8 cellular contexts compared by ENCODE assay signal in the genomic region with DNA sequence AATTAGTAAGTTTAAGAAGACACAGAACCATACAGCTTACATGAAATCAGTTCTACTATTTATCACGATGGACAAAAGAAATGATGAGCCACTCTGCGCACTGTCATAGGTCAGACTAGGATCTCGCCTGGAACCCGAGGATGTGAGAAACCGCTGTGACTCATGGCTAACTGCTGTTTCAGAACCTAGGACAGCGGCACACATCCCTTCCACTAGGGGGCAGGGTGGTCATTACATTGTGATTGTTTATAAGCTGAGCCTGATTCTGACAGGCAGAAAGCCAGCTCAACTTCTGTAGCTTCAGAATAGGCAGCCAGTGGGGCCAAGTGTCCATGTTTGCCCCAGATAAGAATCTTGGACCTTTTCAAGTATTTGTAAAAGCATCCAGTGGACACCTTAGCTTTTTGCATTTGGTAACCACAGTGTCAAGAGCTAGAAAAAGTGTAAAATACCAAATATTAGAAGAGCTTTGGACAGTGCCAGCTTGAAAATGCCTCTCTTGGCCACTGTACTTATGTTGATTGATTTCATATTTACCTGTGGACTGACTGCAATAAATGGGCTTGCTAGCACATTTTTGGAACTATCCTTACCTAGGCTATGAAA.
A peak's percentile ranks its signal among the peaks of the same experiment; 100 is the strongest.
DNase-seq lines count a peak whose midpoint lies in the region; TF ChIP-seq lines count a peak whose summit lies in the region.

No MANE protein-coding gene starts in this region.

- H3K4me2 ChIP-seq in GM23248 (ENCODE audit: unreplicated experiment): no peak overlapping the region
- no peak overlapping the region for H3K4me2 ChIP-seq in KMS-11

- H4K20me1 ChIP-seq in GM23248 (ENCODE audit: insufficient read depth) (no peaks in the 10 kb centered on the region), KMS-11 (ENCODE audit: insufficient read depth) (no peaks in the 10 kb centered on the region)

- H3K4me3 ChIP-seq in GM23248 (no peak overlapping the region), KMS-11 (IDR thresholded peaks at IDR 0.05; ENCODE audit: insufficient read depth, low read depth, low read length) (no peak overlapping the region), tibial nerve (no peak overlapping the region)

- H3K9me3 ChIP-seq in GM23248 (ENCODE audit: low read depth): no peaks in the 10 kb centered on the region
- H3K9me3 ChIP-seq in tibial nerve: no peaks in the 10 kb centered on the region

- no peaks in the 10 kb centered on the region for H3K9me3 Mint-ChIP-seq in activated T-helper 2 cell treated with anti-CD3 and anti-CD28 coated beads, Interferon-gamma antibody, Interleukin-2, Interleukin-4, amounts not matched to agents 10 μg/mL and 5 μg/mL and 100 μg/mL, durations not matched to agents 14 hours and 24 hours and 36 hours
- no peaks in the 10 kb centered on the region for H3K9me3 Mint-ChIP-seq in osteocyte (ENCODE audit: unreplicated experiment)

- DNase-seq in GM03348 (ENCODE audit: low spot score) (peak; percentile 82), GM23248 (peak; percentile 90), RPMI7951 (ENCODE audit: low read depth) (peak; percentile 81), foreskin melanocyte (peak; percentile 75), osteocyte (ENCODE audit: extremely low spot score, unreplicated experiment) (peak; percentile 89), tibial nerve (ENCODE audit: low spot score in 2 of 2) (peak; percentile 51 to 84)
- DNase-seq in activated T-helper 2 cell treated with anti-CD3 and anti-CD28 coated beads, Interferon-gamma antibody, Interleukin-2, Interleukin-4, amounts not matched to agents 10 μg/mL and 5 μg/mL and 100 μg/mL, durations not matched to agents 14 hours and 24 hours and 36 hours (ENCODE audit: low spot score): peak; percentile 68

- no peaks in the 10 kb centered on the region for H3K79me2 ChIP-seq in GM23248 (ENCODE audit: insufficient read depth)
- H3K79me2 ChIP-seq in KMS-11 (ENCODE audit: insufficient read depth, low read depth): no peaks in the 10 kb centered on the region

- TF ChIP-seq CTCF in KMS-11 (conservative IDR thresholded peaks at IDR 0.05; ENCODE audit: low read depth, low read length) (peak; percentile 80), osteocyte (IDR thresholded peaks at IDR 0.05) (peak; percentile 93), tibial nerve (IDR thresholded peaks at IDR 0.05) (peak; percentile 60 to 79 (median 73))

- no peaks in the 10 kb centered on the region for H3K27me3 ChIP-seq in GM23248 (replicated peaks; ENCODE audit: insufficient read depth)
- no peaks in the 10 kb centered on the region for H3K27me3 ChIP-seq in KMS-11 (ENCODE audit: insufficient read depth, low read depth)
- H3K27me3 ChIP-seq in tibial nerve: no peaks in the 10 kb centered on the region

- H3K9me2 ChIP-seq in GM23248 (ENCODE audit: insufficient read depth): no peaks in the 10 kb centered on the region

- H3K4me3 Mint-ChIP-seq in activated T-helper 2 cell treated with anti-CD3 and anti-CD28 coated beads, Interferon-gamma antibody, Interleukin-2, Interleukin-4, amounts not matched to agents 10 μg/mL and 5 μg/mL and 100 μg/mL, durations not matched to agents 14 hours and 24 hours and 36 hours (ENCODE audit: low read depth): no peak overlapping the region
- no peak overlapping the region for H3K4me3 Mint-ChIP-seq in osteocyte (ENCODE audit: unreplicated experiment)

- H3K4me1 ChIP-seq in GM23248 (ENCODE audit: insufficient read depth): no peaks in the 10 kb centered on the region
- no peaks in the 10 kb centered on the region for H3K4me1 ChIP-seq in KMS-11 (ENCODE audit: low read depth, poor library complexity, severe bottlenecking)
- no peaks in the 10 kb centered on the region for H3K4me1 ChIP-seq in tibial nerve

- H3K27ac ChIP-seq in GM23248 (no peak overlapping the region), KMS-11 (no peak overlapping the region), tibial nerve (no peak overlapping the region)

- H3F3A ChIP-seq in GM23248 (ENCODE audit: insufficient read depth): no peaks in the 10 kb centered on the region

- peaks cover 5% of the 10 kb centered on the region for H3K4me1 Mint-ChIP-seq in activated T-helper 2 cell treated with anti-CD3 and anti-CD28 coated beads, Interferon-gamma antibody, Interleukin-2, Interleukin-4, amounts not matched to agents 10 μg/mL and 5 μg/mL and 100 μg/mL, durations not matched to agents 14 hours and 24 hours and 36 hours (ENCODE audit: low read depth)
- H3K4me1 Mint-ChIP-seq in osteocyte (ENCODE audit: unreplicated experiment): no peaks in the 10 kb centered on the region

- H3K27me3 Mint-ChIP-seq in activated T-helper 2 cell treated with anti-CD3 and anti-CD28 coated beads, Interferon-gamma antibody, Interleukin-2, Interleukin-4, amounts not matched to agents 10 μg/mL and 5 μg/mL and 100 μg/mL, durations not matched to agents 14 hours and 24 hours and 36 hours (ENCODE audit: low read depth): peaks cover 2% of the 10 kb centered on the region
- H3K27me3 Mint-ChIP-seq in osteocyte (ENCODE audit: unreplicated experiment): peaks cover 2% of the 10 kb centered on the region

- no peaks in the 10 kb centered on the region for H3K36me3 ChIP-seq in GM23248 (ENCODE audit: low read depth)
- H3K36me3 ChIP-seq in KMS-11 (ENCODE audit: insufficient read depth): no peaks in the 10 kb centered on the region
- no peaks in the 10 kb centered on the region for H3K36me3 ChIP-seq in tibial nerve

- TF ChIP-seq EP300 in tibial nerve (IDR thresholded peaks at IDR 0.05): no peak

- intact Hi-C loops in activated T-helper 2 cell treated with anti-CD3 and anti-CD28 coated beads, Interferon-gamma antibody, Interleukin-2, Interleukin-4, amounts not matched to agents 10 μg/mL and 5 μg/mL and 100 μg/mL, durations not matched to agents 14 hours and 24 hours and 36 hours (cut with micrococcal nuclease): loop anchor here (1.0 to 5.0 kb wide), 4 partner anchors 142 to 1763 kb away; no protein-coding TSS in a partner anchor

- H2AFZ ChIP-seq in GM23248: no peak overlapping the region
- H2AFZ ChIP-seq in KMS-11 (ENCODE audit: low read depth): no peak overlapping the region

- in situ Hi-C loops in GM23248 (cut with MboI): loop anchor here (25.0 kb wide), 1 partner anchor 673 kb away; no protein-coding TSS in a partner anchor

- no peak overlapping the region for H3K9ac ChIP-seq in GM23248
- H3K9ac ChIP-seq in KMS-11: no peak overlapping the region

- no peak for TF ChIP-seq POLR2A in tibial nerve (IDR thresholded peaks at IDR 0.05)

- no peaks in the 10 kb centered on the region for H3K36me3 Mint-ChIP-seq in activated T-helper 2 cell treated with anti-CD3 and anti-CD28 coated beads, Interferon-gamma antibody, Interleukin-2, Interleukin-4, amounts not matched to agents 10 μg/mL and 5 μg/mL and 100 μg/mL, durations not matched to agents 14 hours and 24 hours and 36 hours (ENCODE audit: low read depth)
- no peaks in the 10 kb centered on the region for H3K36me3 Mint-ChIP-seq in osteocyte (ENCODE audit: unreplicated experiment)

- 1% methylated on average over 6 of the region's 6 CpGs for WGBS in GM23248 (ENCODE audit: low coverage in 1 of 2, low lambda C conversion rate in 2 of 2, missing lambda C conversion rate in 2 of 2), 2 experiments
- WGBS in tibial nerve, 2 donors: 8 to 9% methylated on average over 6 of the region's 6 CpGs

- H3K27ac Mint-ChIP-seq in activated T-helper 2 cell treated with anti-CD3 and anti-CD28 coated beads, Interferon-gamma antibody, Interleukin-2, Interleukin-4, amounts not matched to agents 10 μg/mL and 5 μg/mL and 100 μg/mL, durations not matched to agents 14 hours and 24 hours and 36 hours: no peak overlapping the region
- H3K27ac Mint-ChIP-seq in osteocyte (ENCODE audit: unreplicated experiment): no peak overlapping the region
